ENCODE assay signal across 8 cellular contexts in genomic region chr5:57692582-57693487, GRCh38.
DNase-seq lines count a peak whose midpoint lies in the region; ATAC-seq and TF ChIP-seq lines count a peak whose summit lies in the region.

No MANE protein-coding gene starts in this region.

- peak; percentile 62 for ATAC-seq in GM18861 (IDR thresholded peaks at IDR 0.05; ENCODE audit: unreplicated experiment)
- peak; percentile 88 to 95 for ATAC-seq in right cardiac atrium
- ATAC-seq in GM19023 (IDR thresholded peaks at IDR 0.05; ENCODE audit: unreplicated experiment): no peak
- no peak for ATAC-seq in HG03342 (IDR thresholded peaks at IDR 0.05; ENCODE audit: unreplicated experiment)
- ATAC-seq in effector memory CD8-positive, alpha-beta T cell (replicated peaks): no peak

- H3K9me3 ChIP-seq in right cardiac atrium (ENCODE audit: control insufficient read depth, low read length): no peaks in the 10 kb centered on the region
- no peaks in the 10 kb centered on the region for H3K9me3 ChIP-seq in sigmoid colon

- H3K4me3 ChIP-seq in right cardiac atrium (ENCODE audit: low read length) (no peak overlapping the region), sigmoid colon (no peak overlapping the region)

- H3K9me3 Mint-ChIP-seq in effector memory CD8-positive, alpha-beta T cell: peaks cover 0 to 2% of the 10 kb centered on the region in 2 donors

- no peak overlapping the region for H3K27ac Mint-ChIP-seq in effector memory CD8-positive, alpha-beta T cell

- TF ChIP-seq CTCF in sigmoid colon (IDR thresholded peaks at IDR 0.05): no peak

- WGBS in right cardiac atrium: 34% methylated on average over 6 of the region's 6 CpGs
- 58 to 71% methylated on average over 6 of the region's 6 CpGs for WGBS in sigmoid colon, 2 donors

- DNase-seq in HUDEP-2 (lab: John Stamatoyannopoulos, UW; ENCODE audit: unreplicated experiment in 76 of 76) (peak in 59 of 76 experiments; percentile 0 to 76 (median 25)), anterior cingulate cortex (lab: John Stamatoyannopoulos, UW) (peak in 42 of 58 donors; percentile 2 to 85 (median 37)), right cardiac atrium (peak; percentile 79 to 82 (median 81)), sigmoid colon (peak; percentile 86)
- DNase-seq in effector memory CD8-positive, alpha-beta T cell: no peak

- no peaks in the 10 kb centered on the region for H3K36me3 ChIP-seq in sigmoid colon

- H3K4me1 ChIP-seq in right cardiac atrium (ENCODE audit: control insufficient read depth, insufficient read depth, low read length): peaks cover 5% of the 10 kb centered on the region
- peaks cover 0 to 31% (median 17%) of the 10 kb centered on the region in 4 donors for H3K4me1 ChIP-seq in sigmoid colon

- no peaks in the 10 kb centered on the region for H3K36me3 Mint-ChIP-seq in effector memory CD8-positive, alpha-beta T cell (ENCODE audit: insufficient read depth)

- H3K27me3 ChIP-seq in right cardiac atrium (ENCODE audit: control insufficient read depth, insufficient read depth) (no peaks in the 10 kb centered on the region), sigmoid colon (no peaks in the 10 kb centered on the region)

- TF ChIP-seq EP300 in sigmoid colon (IDR thresholded peaks at IDR 0.05): peak in 1 of 4 donors; percentile 23

- H3K27ac ChIP-seq in right cardiac atrium (ENCODE audit: low read length): peak overlapping the region; percentile 73
- peak overlapping the region; percentile 11 to 53 (median 51) for H3K27ac ChIP-seq in sigmoid colon

- H3K4me1 Mint-ChIP-seq in effector memory CD8-positive, alpha-beta T cell (ENCODE audit: low read depth in 2 of 2): no peaks in the 10 kb centered on the region

- no peaks in the 10 kb centered on the region for H3K27me3 Mint-ChIP-seq in effector memory CD8-positive, alpha-beta T cell

- no peak overlapping the region for H3K4me3 Mint-ChIP-seq in effector memory CD8-positive, alpha-beta T cell

- no peak for TF ChIP-seq POLR2A in sigmoid colon (IDR thresholded peaks at IDR 0.05)

- intact Hi-C loops in right cardiac atrium (cut with DNase I) (loop anchor here in 1 of 4 donors (5.0 kb wide), 1 partner anchor 196 kb away; no protein-coding TSS in a partner anchor), sigmoid colon (cut with DNase I) (no loop called here)

Comparison
In these comparisons a context has a peak if more than half of its experiments do, and no peak if none do; other contexts are left out.
1. ATAC-seq: peak in GM18861 (single experiment) and right cardiac atrium (2 of 2); none in GM19023 (single experiment), HG03342 (single experiment) and effector memory CD8-positive, alpha-beta T cell (single experiment).
2. DNase-seq: peak in HUDEP-2 (59 of 76), anterior cingulate cortex (42 of 58), right cardiac atrium (3 of 3) and sigmoid colon (single experiment); none in effector memory CD8-positive, alpha-beta T cell (0 of 3).